In genomic region chr4:153099391-153100140, GRCh38 we compare ENCODE assay signal across 20 cellular contexts.
"Had no signal": no experiment of that assay in that cellular context is flagged by ENCODE, and none has a peak within 500 bp of the region (broad histone marks: within the 10 kb centered on the region; RNA-seq: fewer than 3 reads in every experiment).

No MANE protein-coding gene starts in this region.

- DNase-seq: cortex of kidney; dorsolateral prefrontal cortex; effector CD8-positive, alpha-beta T cell; heart right ventricle; islet precursor cell; left ventricle myocardium inferior; lower lobe of right lung; occipital lobe; sigmoid colon; stimulated activated CD4-positive, alpha-beta T cell treated with anti-CD3 and anti-CD28 coated beads, Interleukin-2, amount 100 ng/mL, for 24 hours; stimulated activated CD4-positive, alpha-beta T cell treated with anti-CD3 and anti-CD28 coated beads, Interleukin-4, amount 100 ng/mL, for 4 hours; stimulated activated naive CD4-positive, alpha-beta T cell; stomach; substantia nigra; transverse colon had no signal

- H3K4me1 ChIP-seq: heart right ventricle, left ventricle myocardium inferior, lower lobe of right lung, stomach, transverse colon had no signal

- ATAC-seq: heart right ventricle; lower lobe of right lung; natural killer cell treated with Interleukin-12 subunit alpha and Interleukin-12 subunit beta and Interleukin-15 and Interleukin-18, amount 100 ng/mL, for 72 hours had no signal

- H3K27ac ChIP-seq: dorsolateral prefrontal cortex, heart right ventricle, left ventricle myocardium inferior, lower lobe of right lung, sigmoid colon, skin epidermis, stomach, thoracic aorta, transverse colon had no signal

- H3K36me3 ChIP-seq: heart right ventricle, left ventricle myocardium inferior, lower lobe of right lung, sigmoid colon, stomach, thoracic aorta, transverse colon had no signal

- H3K4me3 Mint-ChIP-seq: memory B cell; mesothelial cell of epicardium; natural killer cell treated with Interleukin-12 subunit alpha and Interleukin-12 subunit beta and Interleukin-15 and Interleukin-18, amount 100 ng/mL, for 72 hours had no signal

- H3K27me3 ChIP-seq: dorsolateral prefrontal cortex, sigmoid colon, stomach, transverse colon had no signal

- H3K4me3 ChIP-seq: dorsolateral prefrontal cortex, heart right ventricle, left ventricle myocardium inferior, lower lobe of right lung, sigmoid colon, skin epidermis, stomach, thoracic aorta, transverse colon had no signal

- H3K9me3 ChIP-seq: heart right ventricle, left ventricle myocardium inferior, lower lobe of right lung, sigmoid colon, stomach, thoracic aorta, transverse colon had no signal

- H3K36me3 Mint-ChIP-seq: memory B cell; natural killer cell treated with Interleukin-12 subunit alpha and Interleukin-12 subunit beta and Interleukin-15 and Interleukin-18, amount 100 ng/mL, for 72 hours had no signal

- H3K27ac Mint-ChIP-seq: memory B cell, mesothelial cell of epicardium had no signal
